In the genomic region with DNA sequence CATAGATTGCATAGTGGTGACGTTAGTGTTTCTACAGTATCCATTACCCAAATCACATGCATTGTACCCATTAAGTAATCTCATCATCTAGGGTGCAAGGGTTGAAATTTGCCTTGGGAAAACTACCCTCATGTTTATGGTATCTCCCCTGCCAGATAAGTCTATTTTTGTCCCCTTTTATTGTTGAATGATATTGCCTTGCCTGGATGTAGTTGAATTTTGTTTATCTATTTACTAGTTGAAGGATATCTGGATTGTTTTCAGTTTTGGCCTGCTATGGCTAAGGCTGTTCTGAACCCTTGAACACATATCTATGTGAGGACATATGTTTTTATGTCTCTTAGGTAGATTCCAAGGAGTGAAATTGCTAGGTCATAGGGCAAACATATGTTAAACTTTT, we compare ENCODE assay signal across 21 cellular contexts. TPM values are rescaled to one million over a fixed set of nuclear protein-coding genes. Genes with fewer than 3 reads are reported as not detected.
DNase-seq lines count a peak whose midpoint lies in the region; ATAC-seq, FAIRE-seq and TF ChIP-seq lines count a peak whose summit lies in the region.
"Had no signal": no experiment of that assay in that cellular context is flagged by ENCODE, and none has a peak within 500 bp of the region (broad histone marks: within the 10 kb centered on the region; RNA-seq: fewer than 3 reads in every experiment).

No MANE protein-coding gene starts in this region.

- H3K4me1 ChIP-seq in Karpas-422 (ENCODE audit: low read length), result peaks cover 4% of the 10 kb centered on the region; the same call in 1 of the 2 replicates
- no peaks in the 10 kb centered on the region for H3K4me1 ChIP-seq in K562 (replicated peaks in 1 of 2; ENCODE audit: control insufficient read depth in 2 of 2, insufficient read depth in 2 of 2, low read length in 2 of 2)
- H3K4me1 ChIP-seq: Caco-2 had no signal

- no peak for TF ChIP-seq RAD21 in K562 (CRISPR knock-in tag; conservative IDR thresholded peaks at IDR 0.05 in 1 of 2, IDR thresholded peaks at IDR 0.05 in 1 of 2)

- H3K9me2 ChIP-seq in Karpas-422 (replicated peaks; ENCODE audit: insufficient read depth, low read length), result no peaks in the 10 kb centered on the region

- BruUV-seq in K562 (replicated peaks; lab: Mats Ljungman, UMichigan), result no TSS peak

- CTCF ChIA-PET in K562 (lab: Yijun Ruan, JAX; ENCODE audit: low intra/inter-chr PET ratio), result no interaction called here

- no peaks in the 10 kb centered on the region for H3K9me3 ChIP-seq in Karpas-422 (ENCODE audit: low read length)
- no peaks in the 10 kb centered on the region for H3K9me3 ChIP-seq in K562 (replicated peaks; ENCODE audit: control insufficient read depth, insufficient read depth, low read depth, low read length)
- H3K9me3 ChIP-seq: Caco-2 had no signal

- intact Hi-C loops in K562 (cut with micrococcal nuclease), result loop anchor here (10.0 kb wide), 1 partner anchor 91 kb away; no protein-coding TSS in a partner anchor

- no peak for DNase-seq in GM12891 (ENCODE audit: insufficient read length, low spot score)
- DNase-seq in Karpas-422, result peak; percentile 53
- no peak for DNase-seq in K562 (ENCODE audit: extremely low read depth in 1 of 4, low spot score in 3 of 4)
- no peak for DNase-seq in GM19239 (ENCODE audit: insufficient read length, low spot score)
- no peak for DNase-seq in activated CD4-positive, CD25-positive, alpha-beta regulatory T cell (lab: John Stamatoyannopoulos, UW)
- no peak for DNase-seq in AG08395 (ENCODE audit: low spot score)
- DNase-seq in activated T-cell treated with anti-CD3 and anti-CD28 coated beads, Interleukin-2, amount 50 U/mL, for 1 hour, result no peak
- DNase-seq: Caco-2; CD4-positive, alpha-beta T cell; DMS153; DMS79; GDM1; H9; IMR-90; KG1 had no signal

- TF ChIP-seq POLR2A in GM12891 (IDR thresholded peaks at IDR 0.05; ENCODE audit: low read depth, low read length), result peak; percentile 88
- TF ChIP-seq POLR2A in K562 (conservative IDR thresholded peaks at IDR 0.05), result no peak

- H3K4me2 ChIP-seq in Karpas-422 (ENCODE audit: low read depth, low read length, poor library complexity, severe bottlenecking) (no peak overlapping the region), K562 (ENCODE audit: insufficient read depth, low read length) (no peak overlapping the region)

- no peak for TF ChIP-seq CTCF in K562 (IDR thresholded peaks at IDR 0.05 in 2 of 3, conservative IDR thresholded peaks at IDR 0.05 in 1 of 3; ENCODE audit: insufficient read depth in 2 of 3, low read depth in 1 of 3, low read length in 3 of 3)

- H3K27ac ChIP-seq in Karpas-422 (ENCODE audit: low read length) (no peak overlapping the region), K562 (ENCODE audit: extremely low read depth, low read depth, low read length) (no peak overlapping the region)
- H3K27ac ChIP-seq: C4-2B had no signal

- 0% methylated on average over 1 of the region's 1 CpG for WGBS in K562 (ENCODE audit: insufficient coverage, low coverage, missing lambda C conversion rate)

- H3K79me2 ChIP-seq in Karpas-422 (ENCODE audit: low read length) (no peaks in the 10 kb centered on the region), K562 (ENCODE audit: control insufficient read depth, insufficient read depth, low read length) (no peaks in the 10 kb centered on the region)

- no peak overlapping the region for H2AFZ ChIP-seq in Karpas-422 (ENCODE audit: low read length)
- no peak overlapping the region for H2AFZ ChIP-seq in K562 (ENCODE audit: low read depth, low read length)

- H4K20me1 ChIP-seq in Karpas-422 (ENCODE audit: insufficient read depth, low read depth, low read length) (no peaks in the 10 kb centered on the region), K562 (replicated peaks; ENCODE audit: control insufficient read depth, insufficient read depth, low read length) (no peaks in the 10 kb centered on the region)

- FAIRE-seq in GM12891 (lab: Jason Lieb, UNC), result peak; percentile 66
- peak; percentile 19 for FAIRE-seq in K562 (lab: Jason Lieb, UNC)
- no peak for FAIRE-seq in GM19239 (lab: Jason Lieb, UNC)
- FAIRE-seq: H1, HTR-8/SVneo had no signal

- in situ Hi-C loops in K562 (cut with MboI), result no loop called here

- H3K36me3 ChIP-seq in Karpas-422 (ENCODE audit: insufficient read depth, low read length) (peaks cover 11% of the 10 kb centered on the region), K562 (ENCODE audit: control insufficient read depth, insufficient read depth, low read length) (no peaks in the 10 kb centered on the region)

- ATAC-seq in K562, result no peak

- POLR2A ChIA-PET in K562 (lab: Yijun Ruan, JAX), result no interaction called here

- no peak overlapping the region for H3K4me3 ChIP-seq in Karpas-422 (ENCODE audit: low read length)
- H3K4me3 ChIP-seq in K562, result no peak overlapping the region

- no peaks in the 10 kb centered on the region for H3K9me1 ChIP-seq in K562 (ENCODE audit: control insufficient read depth, insufficient read depth, low read length)

- TF ChIP-seq EP300 in K562 (IDR thresholded peaks at IDR 0.05; ENCODE audit: low read length), result no peak

- H3K9ac ChIP-seq in Karpas-422 (ENCODE audit: low read length), result no peak overlapping the region
- no peak overlapping the region for H3K9ac ChIP-seq in K562 (ENCODE audit: insufficient read depth in 1 of 2, low read depth in 2 of 2, low read length in 2 of 2)

- H3K27me3 ChIP-seq in Karpas-422 (ENCODE audit: low read length), result no peaks in the 10 kb centered on the region
- H3K27me3 ChIP-seq in K562 (ENCODE audit: control insufficient read depth in 2 of 2, insufficient read depth in 2 of 2, low read length in 2 of 2), result no peaks in the 10 kb centered on the region

TF ChIP-seq in GM12891, 5 proteins besides CTCF, POLR2A, EP300 and RAD21:
- TF ChIP-seq POLR2AphosphoS5 (IDR thresholded peaks at IDR 0.05; ENCODE audit: low read depth, low read length), result peak; percentile 92
- no peak for TF ChIP-seq POU2F2 (IDR thresholded peaks at IDR 0.05; ENCODE audit: low read depth, low read length)
- no peak for TF ChIP-seq TAF1 (IDR thresholded peaks at IDR 0.05; ENCODE audit: low read depth, low read length)
- no peak for TF ChIP-seq PAX5 (IDR thresholded peaks at IDR 0.05; ENCODE audit: insufficient read depth, low read length, severe bottlenecking)

TF ChIP-seq in K562, 482 proteins besides CTCF, POLR2A, EP300 and RAD21 (continues in another document):
- TF ChIP-seq ARNT (IDR thresholded peaks at IDR 0.05) (no peak), RFX1 (IDR thresholded peaks at IDR 0.05) (no peak), HNRNPLL (IDR thresholded peaks at IDR 0.05; ENCODE audit: low read depth, low read length, poor library complexity, severe bottlenecking) (no peak), MEF2A (IDR thresholded peaks at IDR 0.05; ENCODE audit: control insufficient read depth, low read depth, low read length) (no peak), FOXK1 (CRISPR knock-in tag; IDR thresholded peaks at IDR 0.05; ENCODE audit: borderline replicate concordance) (no peak), HDAC3 (IDR thresholded peaks at IDR 0.05; ENCODE audit: borderline replicate concordance, partially characterized antibody) (no peak), KLF16 (IDR thresholded peaks at IDR 0.05) (no peak), DDX20 (tag; IDR thresholded peaks at IDR 0.05; ENCODE audit: low read depth) (no peak), ASH1L (IDR thresholded peaks at IDR 0.05; ENCODE audit: borderline replicate concordance, low read depth, partially characterized antibody) (no peak), ELF2 (CRISPR knock-in tag; IDR thresholded peaks at IDR 0.05) (no peak)

RNA-seq across cellular contexts. Expression of a gene that starts 13.4 kb away (rescaled TPM):
- polyA plus RNA-seq in GM12891 (2012; ENCODE audit: low read depth, missing spikeins), result 1,438 TPM
- 281 and 366 TPM in 2 replicates for total RNA-seq in Karpas-422 (2014; rRNA removed; shearing (Covaris generic); ENCODE audit: low replicate concordance)
- total RNA-seq in K562 (2011; cell fraction: chromatin; rRNA removed; ENCODE audit: low replicate concordance), result not detected in 2 replicates
- not detected in 2 replicates for total RNA-seq in K562 (2011; cell fraction: nucleolus; rRNA removed)
- total RNA-seq in K562 (2011; cell fraction: nucleoplasm; rRNA removed), result not detected in 2 replicates
- total RNA-seq in K562 (2014; rRNA removed), result not detected in 2 replicates
- total RNA-seq in K562 (2014; rRNA removed; fragmentation: Illumina TruSeq; extraction: Trizol), result not detected in 2 replicates
- not detected in 2 replicates for total RNA-seq in K562 (2015; rRNA removed; fragmentation: Illumina TruSeq; extraction: Trizol)
- 0.78 and 1.0 TPM in 2 replicates for total RNA-seq in K562 (2021)
- polyA plus RNA-seq in K562 (2011; rRNA removed), result 0.06 TPM in 1 of 2 replicates, not detected in the other
- not detected in 2 replicates for polyA plus RNA-seq in K562 (2011; cell fraction: cytosol; rRNA removed)
- not detected in 2 replicates for polyA plus RNA-seq in K562 (2011; cell fraction: nucleus; rRNA removed)
- polyA plus RNA-seq in K562 (2012), result 0.12 TPM in 1 of 2 replicates, not detected in the other
- not detected in 2 replicates for polyA plus RNA-seq in K562 (2014; fragmentation: Illumina TruSeq; extraction: Trizol)
- under 1 TPM in 1 of 2 experiments, not detected in 1; 0.06 TPM for polyA plus RNA-seq in K562 (2014; fragmentation: Nextera tagmentation; extraction: Ambion mirVana)
- polyA plus RNA-seq in K562 (2014; rRNA removed), result not detected in 2 replicates
- polyA minus RNA-seq in K562 (2011; rRNA and poly(A)+ RNA removed), result not detected in 2 replicates
- polyA minus RNA-seq in K562 (2011; cell fraction: cytosol; rRNA and poly(A)+ RNA removed), result not detected in 2 replicates
- not detected in 2 replicates for polyA minus RNA-seq in K562 (2011; cell fraction: nucleus; rRNA and poly(A)+ RNA removed)
- total RNA-seq: Caco-2, IMR-90 had no signal
- polyA plus RNA-seq: BJ, IMR-90 had no signal

RNA-seq across cellular contexts. Expression of a gene that starts 46.2 kb away (rescaled TPM):
- 643 TPM for polyA plus RNA-seq in GM12891 (2012; ENCODE audit: low read depth, missing spikeins)
- total RNA-seq in Karpas-422 (2014; rRNA removed; shearing (Covaris generic); ENCODE audit: low replicate concordance), result 445 and 522 TPM in 2 replicates
- not detected in 2 replicates for total RNA-seq in K562 (2011; cell fraction: chromatin; rRNA removed; ENCODE audit: low replicate concordance)
- not detected in 2 replicates for total RNA-seq in K562 (2011; cell fraction: nucleolus; rRNA removed)
- not detected in 2 replicates for total RNA-seq in K562 (2011; cell fraction: nucleoplasm; rRNA removed)
- total RNA-seq in K562 (2014; rRNA removed), result not detected in 2 replicates
- total RNA-seq in K562 (2014; rRNA removed; fragmentation: Illumina TruSeq; extraction: Trizol), result not detected in 2 replicates
- total RNA-seq in K562 (2015; rRNA removed; fragmentation: Illumina TruSeq; extraction: Trizol), result not detected in 2 replicates
- total RNA-seq in K562 (2021), result 0.27 TPM in 1 of 2 replicates, not detected in the other
- not detected in 2 replicates for polyA plus RNA-seq in K562 (2011; rRNA removed)
- not detected in 2 replicates for polyA plus RNA-seq in K562 (2011; cell fraction: cytosol; rRNA removed)
- polyA plus RNA-seq in K562 (2011; cell fraction: nucleus; rRNA removed), result not detected in 2 replicates
- polyA plus RNA-seq in K562 (2012), result not detected in 2 replicates
- not detected in 2 replicates for polyA plus RNA-seq in K562 (2014; fragmentation: Illumina TruSeq; extraction: Trizol)
- polyA plus RNA-seq in K562 (2014; fragmentation: Nextera tagmentation; extraction: Ambion mirVana), result not detected
- not detected in 2 replicates for polyA plus RNA-seq in K562 (2014; rRNA removed)
- not detected in 2 replicates for polyA minus RNA-seq in K562 (2011; rRNA and poly(A)+ RNA removed)
- polyA minus RNA-seq in K562 (2011; cell fraction: cytosol; rRNA and poly(A)+ RNA removed), result not detected in 2 replicates
- not detected in 2 replicates for polyA minus RNA-seq in K562 (2011; cell fraction: nucleus; rRNA and poly(A)+ RNA removed)
- total RNA-seq: A172, Caco-2, Daoy, IMR-90 had no signal
- polyA plus RNA-seq: BJ, IMR-90 had no signal

Comparison
In these comparisons a context has a peak if more than half of its experiments do, and no peak if none do; other contexts are left out.
1. RNA of a gene that starts 13.4 kb away (total RNA-seq): 281 to 366 TPM in Karpas-422; 0.78 to 1.0 TPM in K562; every median in the first group is over 100 times any median in the second.
2. RNA of a gene that starts 46.2 kb away (total RNA-seq): 445 to 522 TPM in Karpas-422; 0.27 TPM in K562; every median in the first group is over 100 times any median in the second.